Comparison of ENCODE assay signal across 1 cellular context in the genomic region with DNA sequence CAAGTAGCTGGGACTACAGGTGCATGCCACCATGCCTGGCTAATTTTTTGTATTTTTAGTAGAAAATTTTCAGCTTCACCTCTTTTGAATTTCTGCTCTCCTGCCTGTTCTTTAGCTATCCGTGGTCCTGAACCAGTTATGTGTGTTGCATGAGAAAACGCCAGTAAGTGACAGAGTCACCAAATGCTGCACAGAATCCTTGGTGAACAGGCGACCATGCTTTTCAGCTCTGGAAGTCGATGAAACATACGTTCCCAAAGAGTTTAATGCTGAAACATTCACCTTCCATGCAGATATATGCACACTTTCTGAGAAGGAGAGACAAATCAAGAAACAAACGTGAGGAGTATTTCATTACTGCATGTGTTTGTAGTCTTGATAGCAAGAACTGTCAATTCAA.
A peak's percentile ranks its signal among the peaks of the same experiment; 100 is the strongest.
TF ChIP-seq lines count a peak whose summit lies in the region.

No MANE protein-coding gene starts in this region.

TF ChIP-seq in HepG2, 621 proteins besides CTCF, POLR2A, EP300 and RAD21 (continues in another document):
- TF ChIP-seq NBN (conservative IDR thresholded peaks at IDR 0.05) (no peak), THYN1 (CRISPR knock-in tag; IDR thresholded peaks at IDR 0.05; ENCODE audit: borderline replicate concordance, low read depth) (no peak), ZNF367 (CRISPR knock-in tag; IDR thresholded peaks at IDR 0.05; ENCODE audit: borderline replicate concordance) (0 out of 2 replicates have a peak, but pooled peaks have one; percentile 53), FOXJ3 (CRISPR knock-in tag; IDR thresholded peaks at IDR 0.05; ENCODE audit: borderline replicate concordance) (peak; percentile 17; the same call in 1 of the 2 replicates), MTF1 (CRISPR knock-in tag; IDR thresholded peaks at IDR 0.05) (0 out of 2 replicates have a peak, but pooled peaks have one; percentile 21), ZNF143 (CRISPR knock-in tag; IDR thresholded peaks at IDR 0.05) (no peak), ZNF232 (CRISPR knock-in tag; IDR thresholded peaks at IDR 0.05; ENCODE audit: borderline replicate concordance) (0 out of 2 replicates have a peak, but pooled peaks have one; percentile 32), HNRNPH1 (optimal IDR thresholded peaks at IDR 0.05; ENCODE audit: low read depth, low read length) (no peak), ZFP37 (CRISPR knock-in tag; IDR thresholded peaks at IDR 0.05; ENCODE audit: borderline replicate concordance) (no peak), ZFAT (CRISPR knock-in tag; conservative IDR thresholded peaks at IDR 0.05) (peak; percentile 38; the same call in 1 of the 2 replicates), SMAD3 (CRISPR knock-in tag; IDR thresholded peaks at IDR 0.05) (peak; percentile 55; the same call in 1 of the 2 replicates), ZNF124 (CRISPR knock-in tag; IDR thresholded peaks at IDR 0.05) (no peak), MEIS1 (CRISPR knock-in tag; IDR thresholded peaks at IDR 0.05; ENCODE audit: borderline replicate concordance) (no peak), GATAD1 (CRISPR knock-in tag; IDR thresholded peaks at IDR 0.05) (peak; percentile 29; the same call in 1 of the 2 replicates), XBP1 (CRISPR knock-in tag; IDR thresholded peaks at IDR 0.05) (no peak), IRX3 (CRISPR knock-in tag; IDR thresholded peaks at IDR 0.05; ENCODE audit: borderline replicate concordance, low read depth) (peak; percentile 33; the same call in 1 of the 2 replicates), HINFP (CRISPR knock-in tag; IDR thresholded peaks at IDR 0.05; ENCODE audit: low read depth) (no peak), ZNF674 (CRISPR knock-in tag; IDR thresholded peaks at IDR 0.05; ENCODE audit: low read depth) (no peak), AGO2 (optimal IDR thresholded peaks at IDR 0.05; ENCODE audit: low read depth, low read length) (no peak), ZSCAN12 (CRISPR knock-in tag; IDR thresholded peaks at IDR 0.05) (0 out of 2 replicates have a peak, but pooled peaks have one; percentile 34), ZNF30 (CRISPR knock-in tag; IDR thresholded peaks at IDR 0.05) (no peak), BORCS8-MEF2B (CRISPR knock-in tag; IDR thresholded peaks at IDR 0.05) (0 out of 2 replicates have a peak, but pooled peaks have one; percentile 32), THRA (CRISPR knock-in tag; IDR thresholded peaks at IDR 0.05; ENCODE audit: borderline replicate concordance) (no peak), HNRNPK (IDR thresholded peaks at IDR 0.05; ENCODE audit: low read depth, low read length, poor library complexity, severe bottlenecking) (no peak), EEA1 (CRISPR knock-in tag; IDR thresholded peaks at IDR 0.05; ENCODE audit: borderline replicate concordance) (no peak), PHF5A (CRISPR knock-in tag; IDR thresholded peaks at IDR 0.05; ENCODE audit: low read depth, unreplicated experiment) (peak; percentile 31), POLR2G (IDR thresholded peaks at IDR 0.05; ENCODE audit: low read depth, low read length) (peak; percentile 49; the same call in 1 of the 2 replicates), ZNF740 (CRISPR knock-in tag; IDR thresholded peaks at IDR 0.05) (no peak), ZNF737 (CRISPR knock-in tag; IDR thresholded peaks at IDR 0.05; ENCODE audit: borderline replicate concordance) (no peak), ZNF766 (CRISPR knock-in tag; IDR thresholded peaks at IDR 0.05; ENCODE audit: borderline replicate concordance) (0 out of 2 replicates have a peak, but pooled peaks have one; percentile 17), PITX1 (CRISPR knock-in tag; IDR thresholded peaks at IDR 0.05) (no peak), SYNCRIP (IDR thresholded peaks at IDR 0.05; ENCODE audit: insufficient read depth, low read depth, low read length) (no peak), RFX5 (IDR thresholded peaks at IDR 0.05; ENCODE audit: low read depth, low read length) (no peak), NCOA5 (CRISPR knock-in tag; IDR thresholded peaks at IDR 0.05) (0 out of 2 replicates have a peak, but pooled peaks have one; percentile 24), TP53 (CRISPR knock-in tag; conservative IDR thresholded peaks at IDR 0.05) (0 out of 2 replicates have a peak, but pooled peaks have one; percentile 47), DBP (CRISPR knock-in tag; IDR thresholded peaks at IDR 0.05; ENCODE audit: not compliant biosample characterization) (peak; percentile 34), RARG (CRISPR knock-in tag; IDR thresholded peaks at IDR 0.05; ENCODE audit: low read depth) (no peak), SNAPC2 (CRISPR knock-in tag; IDR thresholded peaks at IDR 0.05) (no peak), ZNF709 (CRISPR knock-in tag; IDR thresholded peaks at IDR 0.05) (no peak), ZNF354B (CRISPR knock-in tag; IDR thresholded peaks at IDR 0.05) (no peak), REPIN1 (CRISPR knock-in tag; IDR thresholded peaks at IDR 0.05; ENCODE audit: borderline replicate concordance, low read depth) (peak; percentile 47; the same call in 1 of the 2 replicates), SSRP1 (CRISPR knock-in tag; IDR thresholded peaks at IDR 0.05) (peak; percentile 98), EED (CRISPR knock-in tag; IDR thresholded peaks at IDR 0.05) (no peak), ADNP (CRISPR knock-in tag; IDR thresholded peaks at IDR 0.05) (no peak), TEAD3 (CRISPR knock-in tag; optimal IDR thresholded peaks at IDR 0.05; ENCODE audit: borderline replicate concordance) (no peak), EHMT2 (IDR thresholded peaks at IDR 0.05; ENCODE audit: borderline replicate concordance, low read depth, low read length) (peak; percentile 78), MBD4 (IDR thresholded peaks at IDR 0.05; ENCODE audit: borderline replicate concordance, low read length) (peak; percentile 5; the same call in 1 of the 2 replicates), RBFOX2 (IDR thresholded peaks at IDR 0.05; ENCODE audit: low read depth, low read length) (no peak; the same call in 1 of the 2 replicates), ZNF235 (CRISPR knock-in tag; IDR thresholded peaks at IDR 0.05; ENCODE audit: borderline replicate concordance) (no peak), SKI (IDR thresholded peaks at IDR 0.05; ENCODE audit: partially characterized antibody) (no peak)
- TF ChIP-seq, protein P1, sequence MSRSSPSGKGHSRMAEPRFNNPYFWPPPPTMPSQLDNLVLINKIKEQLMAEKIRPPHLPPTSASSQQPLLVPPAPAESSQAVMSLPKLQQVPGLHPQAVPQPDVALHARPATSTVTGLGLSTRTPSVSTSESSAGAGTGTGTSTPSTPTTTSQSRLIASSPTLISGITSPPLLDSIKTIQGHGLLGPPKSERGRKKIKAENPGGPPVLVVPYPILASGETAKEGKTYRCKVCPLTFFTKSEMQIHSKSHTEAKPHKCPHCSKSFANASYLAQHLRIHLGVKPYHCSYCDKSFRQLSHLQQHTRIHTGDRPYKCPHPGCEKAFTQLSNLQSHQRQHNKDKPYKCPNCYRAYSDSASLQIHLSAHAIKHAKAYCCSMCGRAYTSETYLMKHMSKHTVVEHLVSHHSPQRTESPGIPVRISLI (CRISPR knock-in tag; IDR thresholded peaks at IDR 0.05; ENCODE audit: borderline replicate concordance): no peak
- TF ChIP-seq, protein P2, sequence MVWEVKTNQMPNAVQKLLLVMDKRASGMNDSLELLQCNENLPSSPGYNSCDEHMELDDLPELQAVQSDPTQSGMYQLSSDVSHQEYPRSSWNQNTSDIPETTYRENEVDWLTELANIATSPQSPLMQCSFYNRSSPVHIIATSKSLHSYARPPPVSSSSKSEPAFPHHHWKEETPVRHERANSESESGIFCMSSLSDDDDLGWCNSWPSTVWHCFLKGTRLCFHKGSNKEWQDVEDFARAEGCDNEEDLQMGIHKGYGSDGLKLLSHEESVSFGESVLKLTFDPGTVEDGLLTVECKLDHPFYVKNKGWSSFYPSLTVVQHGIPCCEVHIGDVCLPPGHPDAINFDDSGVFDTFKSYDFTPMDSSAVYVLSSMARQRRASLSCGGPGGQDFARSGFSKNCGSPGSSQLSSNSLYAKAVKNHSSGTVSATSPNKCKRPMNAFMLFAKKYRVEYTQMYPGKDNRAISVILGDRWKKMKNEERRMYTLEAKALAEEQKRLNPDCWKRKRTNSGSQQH (CRISPR knock-in tag; IDR thresholded peaks at IDR 0.05; ENCODE audit: low read depth): 0 out of 2 replicates have a peak, but pooled peaks have one; percentile 68
- TF ChIP-seq, protein P3, sequence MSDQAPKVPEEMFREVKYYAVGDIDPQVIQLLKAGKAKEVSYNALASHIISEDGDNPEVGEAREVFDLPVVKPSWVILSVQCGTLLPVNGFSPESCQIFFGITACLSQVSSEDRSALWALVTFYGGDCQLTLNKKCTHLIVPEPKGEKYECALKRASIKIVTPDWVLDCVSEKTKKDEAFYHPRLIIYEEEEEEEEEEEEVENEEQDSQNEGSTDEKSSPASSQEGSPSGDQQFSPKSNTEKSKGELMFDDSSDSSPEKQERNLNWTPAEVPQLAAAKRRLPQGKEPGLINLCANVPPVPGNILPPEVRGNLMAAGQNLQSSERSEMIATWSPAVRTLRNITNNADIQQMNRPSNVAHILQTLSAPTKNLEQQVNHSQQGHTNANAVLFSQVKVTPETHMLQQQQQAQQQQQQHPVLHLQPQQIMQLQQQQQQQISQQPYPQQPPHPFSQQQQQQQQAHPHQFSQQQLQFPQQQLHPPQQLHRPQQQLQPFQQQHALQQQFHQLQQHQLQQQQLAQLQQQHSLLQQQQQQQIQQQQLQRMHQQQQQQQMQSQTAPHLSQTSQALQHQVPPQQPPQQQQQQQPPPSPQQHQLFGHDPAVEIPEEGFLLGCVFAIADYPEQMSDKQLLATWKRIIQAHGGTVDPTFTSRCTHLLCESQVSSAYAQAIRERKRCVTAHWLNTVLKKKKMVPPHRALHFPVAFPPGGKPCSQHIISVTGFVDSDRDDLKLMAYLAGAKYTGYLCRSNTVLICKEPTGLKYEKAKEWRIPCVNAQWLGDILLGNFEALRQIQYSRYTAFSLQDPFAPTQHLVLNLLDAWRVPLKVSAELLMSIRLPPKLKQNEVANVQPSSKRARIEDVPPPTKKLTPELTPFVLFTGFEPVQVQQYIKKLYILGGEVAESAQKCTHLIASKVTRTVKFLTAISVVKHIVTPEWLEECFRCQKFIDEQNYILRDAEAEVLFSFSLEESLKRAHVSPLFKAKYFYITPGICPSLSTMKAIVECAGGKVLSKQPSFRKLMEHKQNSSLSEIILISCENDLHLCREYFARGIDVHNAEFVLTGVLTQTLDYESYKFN (CRISPR knock-in tag; conservative IDR thresholded peaks at IDR 0.05): 0 out of 2 replicates have a peak, but pooled peaks have one; percentile 14
- TF ChIP-seq, protein P4, sequence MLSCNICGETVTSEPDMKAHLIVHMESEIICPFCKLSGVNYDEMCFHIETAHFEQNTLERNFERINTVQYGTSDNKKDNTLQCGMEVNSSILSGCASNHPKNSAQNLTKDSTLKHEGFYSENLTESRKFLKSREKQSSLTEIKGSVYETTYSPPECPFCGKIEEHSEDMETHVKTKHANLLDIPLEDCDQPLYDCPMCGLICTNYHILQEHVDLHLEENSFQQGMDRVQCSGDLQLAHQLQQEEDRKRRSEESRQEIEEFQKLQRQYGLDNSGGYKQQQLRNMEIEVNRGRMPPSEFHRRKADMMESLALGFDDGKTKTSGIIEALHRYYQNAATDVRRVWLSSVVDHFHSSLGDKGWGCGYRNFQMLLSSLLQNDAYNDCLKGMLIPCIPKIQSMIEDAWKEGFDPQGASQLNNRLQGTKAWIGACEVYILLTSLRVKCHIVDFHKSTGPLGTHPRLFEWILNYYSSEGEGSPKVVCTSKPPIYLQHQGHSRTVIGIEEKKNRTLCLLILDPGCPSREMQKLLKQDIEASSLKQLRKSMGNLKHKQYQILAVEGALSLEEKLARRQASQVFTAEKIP (CRISPR knock-in tag; IDR thresholded peaks at IDR 0.05; ENCODE audit: borderline replicate concordance): no peak
- TF ChIP-seq, protein P5, sequence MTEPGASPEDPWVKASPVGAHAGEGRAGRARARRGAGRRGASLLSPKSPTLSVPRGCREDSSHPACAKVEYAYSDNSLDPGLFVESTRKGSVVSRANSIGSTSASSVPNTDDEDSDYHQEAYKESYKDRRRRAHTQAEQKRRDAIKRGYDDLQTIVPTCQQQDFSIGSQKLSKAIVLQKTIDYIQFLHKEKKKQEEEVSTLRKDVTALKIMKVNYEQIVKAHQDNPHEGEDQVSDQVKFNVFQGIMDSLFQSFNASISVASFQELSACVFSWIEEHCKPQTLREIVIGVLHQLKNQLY (CRISPR knock-in tag; IDR thresholded peaks at IDR 0.05): no peak
